ENCODE assay signal across 10 cellular contexts in genomic region chr4:102823897-102824296, GRCh38. TPM values are rescaled to one million over a fixed set of nuclear protein-coding genes. Genes with fewer than 3 reads are reported as not detected.
DNase-seq lines count a peak whose midpoint lies in the region; ATAC-seq and TF ChIP-seq lines count a peak whose summit lies in the region.
"Had no signal": no experiment of that assay in that cellular context is flagged by ENCODE, and none has a peak within 500 bp of the region (broad histone marks: within the 10 kb centered on the region; RNA-seq: fewer than 3 reads in every experiment).

No MANE protein-coding gene starts in this region.

- H3K4me3 ChIP-seq in iPS-20b (ENCODE audit: low read length): peak overlapping the region; percentile 86

- no peak overlapping the region for H3K27ac ChIP-seq in iPS-20b (ENCODE audit: low read length)

- H3K36me3 ChIP-seq in iPS-20b (ENCODE audit: insufficient read depth, low read depth, low read length): peaks cover 47% of the 10 kb centered on the region

- H3K27ac Mint-ChIP-seq in activated CD4-positive, alpha-beta T cell treated with anti-CD3 and anti-CD28 coated beads for 36 hours: peak overlapping the region; percentile 87
- no peak overlapping the region for H3K27ac Mint-ChIP-seq in activated B cell treated with CpG ODN at 0.5 μM for 24 hours
- H3K27ac Mint-ChIP-seq in stimulated activated naive B cell treated with anti-CD40 and anti-IgM and Interleukin-4, amounts not matched to agents 10 μg/mL and 1 μg/mL and 100 μg/mL, for 72 hours: no peak overlapping the region

- H3K27me3 ChIP-seq in iPS-20b (ENCODE audit: insufficient read depth, low read length): no peaks in the 10 kb centered on the region

- H3K9ac ChIP-seq in iPS-20b (ENCODE audit: low read depth, low read length): no peak overlapping the region; the same call in 1 of the 2 replicates

- H3K4me1 Mint-ChIP-seq in activated CD4-positive, alpha-beta T cell treated with anti-CD3 and anti-CD28 coated beads for 36 hours: peaks cover 43% of the 10 kb centered on the region
- peaks cover 57% of the 10 kb centered on the region for H3K4me1 Mint-ChIP-seq in activated B cell treated with CpG ODN at 0.5 μM for 24 hours
- H3K4me1 Mint-ChIP-seq in stimulated activated naive B cell treated with anti-CD40 and anti-IgM and Interleukin-4, amounts not matched to agents 10 μg/mL and 1 μg/mL and 100 μg/mL, for 72 hours: peaks cover 25 to 55% of the 10 kb centered on the region in 2 donors

- intact Hi-C loops in activated CD4-positive, alpha-beta T cell treated with anti-CD3 and anti-CD28 coated beads for 36 hours (cut with DNase I, micrococcal nuclease): no loop called here
- intact Hi-C loops in activated B cell treated with CpG ODN at 0.5 μM for 24 hours (cut with micrococcal nuclease): loop anchor here (10.0 kb wide), 1 partner anchor 1921 kb away; no protein-coding TSS in a partner anchor

- no peaks in the 10 kb centered on the region for H3K9me3 ChIP-seq in iPS-20b (ENCODE audit: insufficient read depth, low read depth, low read length)

- H3K9me3 Mint-ChIP-seq in activated CD4-positive, alpha-beta T cell treated with anti-CD3 and anti-CD28 coated beads for 36 hours (ENCODE audit: low read depth): no peaks in the 10 kb centered on the region
- no peaks in the 10 kb centered on the region for H3K9me3 Mint-ChIP-seq in activated B cell treated with CpG ODN at 0.5 μM for 24 hours
- no peaks in the 10 kb centered on the region for H3K9me3 Mint-ChIP-seq in stimulated activated naive B cell treated with anti-CD40 and anti-IgM and Interleukin-4, amounts not matched to agents 10 μg/mL and 1 μg/mL and 100 μg/mL, for 72 hours

- no peak for DNase-seq in activated CD4-positive, alpha-beta T cell treated with anti-CD3 and anti-CD28 coated beads for 36 hours
- no peak for DNase-seq in activated CD4-positive, alpha-beta T cell treated with anti-CD3 and anti-CD28 coated beads, Interleukin-2, amount 50 U/mL, for 48 hours
- DNase-seq in activated B cell treated with CpG ODN at 0.5 μM for 24 hours (no peak), foreskin melanocyte (no peak), midbrain (lab: John Stamatoyannopoulos, UW) (no peak)
- no peak for DNase-seq in stimulated activated naive B cell treated with anti-CD40 and anti-IgM and Interleukin-4, amounts not matched to agents 10 μg/mL and 1 μg/mL and 100 μg/mL, for 72 hours
- DNase-seq: erythroblast, NCI-H526 had no signal

- no peak for TF ChIP-seq CTCF in activated B cell treated with CpG ODN at 0.5 μM for 24 hours (IDR thresholded peaks at IDR 0.05)

- H3K4me3 Mint-ChIP-seq in activated CD4-positive, alpha-beta T cell treated with anti-CD3 and anti-CD28 coated beads for 36 hours: no peak overlapping the region
- H3K4me3 Mint-ChIP-seq in activated B cell treated with CpG ODN at 0.5 μM for 24 hours: peak overlapping the region; percentile 72
- peak overlapping the region; percentile 32 to 41 for H3K4me3 Mint-ChIP-seq in stimulated activated naive B cell treated with anti-CD40 and anti-IgM and Interleukin-4, amounts not matched to agents 10 μg/mL and 1 μg/mL and 100 μg/mL, for 72 hours

- H3K4me1 ChIP-seq in iPS-20b (ENCODE audit: insufficient read depth, low read length): peaks cover 46% of the 10 kb centered on the region

- CTCF ChIA-PET in activated CD4-positive, alpha-beta T cell treated with anti-CD3 and anti-CD28 coated beads for 36 hours (lab: Charles Lee): interaction anchor here (1.6 to 2.9 kb wide), 3 partner anchors 12 to 267 kb away, joined by 4 to 11 read pairs (median 4); no protein-coding TSS in a partner anchor
- CTCF ChIA-PET in activated B cell treated with CpG ODN at 0.5 μM for 24 hours (lab: Charles Lee): no interaction called here

- POLR2A ChIA-PET in activated CD4-positive, alpha-beta T cell treated with anti-CD3 and anti-CD28 coated beads for 36 hours (lab: Charles Lee): interaction anchor here (1.5 to 2.9 kb wide), 2 partner anchors 12 to 14 kb away, joined by 4 to 8 read pairs; no protein-coding TSS in a partner anchor
- POLR2A ChIA-PET in activated B cell treated with CpG ODN at 0.5 μM for 24 hours (lab: Charles Lee): interaction anchor here (1.0 to 5.5 kb wide), 4 partner anchors 8 to 63 kb away, joined by 4 to 38 read pairs (median 15); partner anchors contain the start of genes CISD2 and MANBA

- peaks cover 44% of the 10 kb centered on the region for H3K36me3 Mint-ChIP-seq in activated CD4-positive, alpha-beta T cell treated with anti-CD3 and anti-CD28 coated beads for 36 hours (ENCODE audit: low read depth)
- H3K36me3 Mint-ChIP-seq in activated B cell treated with CpG ODN at 0.5 μM for 24 hours (ENCODE audit: low read depth): peaks cover 52% of the 10 kb centered on the region
- peaks cover 21 to 29% of the 10 kb centered on the region in 2 donors for H3K36me3 Mint-ChIP-seq in stimulated activated naive B cell treated with anti-CD40 and anti-IgM and Interleukin-4, amounts not matched to agents 10 μg/mL and 1 μg/mL and 100 μg/mL, for 72 hours

- no peaks in the 10 kb centered on the region for H3K27me3 Mint-ChIP-seq in activated CD4-positive, alpha-beta T cell treated with anti-CD3 and anti-CD28 coated beads for 36 hours
- no peaks in the 10 kb centered on the region for H3K27me3 Mint-ChIP-seq in activated B cell treated with CpG ODN at 0.5 μM for 24 hours
- no peaks in the 10 kb centered on the region for H3K27me3 Mint-ChIP-seq in stimulated activated naive B cell treated with anti-CD40 and anti-IgM and Interleukin-4, amounts not matched to agents 10 μg/mL and 1 μg/mL and 100 μg/mL, for 72 hours

- ATAC-seq in activated CD4-positive, alpha-beta T cell treated with anti-CD3 and anti-CD28 coated beads for 36 hours: no peak
- ATAC-seq in activated B cell treated with CpG ODN at 0.5 μM for 24 hours (ENCODE audit: low read depth) (no peak), GM19463 (IDR thresholded peaks at IDR 0.05; ENCODE audit: unreplicated experiment) (no peak)
- ATAC-seq in stimulated activated naive B cell treated with anti-CD40 and anti-IgM and Interleukin-4, amounts not matched to agents 10 μg/mL and 1 μg/mL and 100 μg/mL, for 72 hours (replicated peaks): no peak

RNA-seq across cellular contexts. Expression of gene UBE2D3, which starts 3.5 kb away (rescaled TPM):
- total RNA-seq in activated CD4-positive, alpha-beta T cell treated with anti-CD3 and anti-CD28 coated beads for 36 hours: 100 to 1,000 TPM; 472 to 686 TPM
- total RNA-seq in activated B cell treated with CpG ODN at 0.5 μM for 24 hours: 321 and 327 TPM in 2 replicates

RNA-seq across cellular contexts. Expression of gene CISD2, which starts 44.9 kb away (rescaled TPM):
- total RNA-seq in activated CD4-positive, alpha-beta T cell treated with anti-CD3 and anti-CD28 coated beads for 36 hours: 10 to 100 TPM; 33.5 to 35.1 TPM
- total RNA-seq in activated B cell treated with CpG ODN at 0.5 μM for 24 hours: 12.6 and 13.7 TPM in 2 replicates
